ENCODE assay signal across 9 cellular contexts in genomic region chr1:204726478-204726877, GRCh38. TPM values are rescaled to one million over a fixed set of nuclear protein-coding genes. Genes with fewer than 3 reads are reported as not detected.
DNase-seq lines count a peak whose midpoint lies in the region; ATAC-seq and TF ChIP-seq lines count a peak whose summit lies in the region.
"Had no signal": no experiment of that assay in that cellular context is flagged by ENCODE, and none has a peak within 500 bp of the region (broad histone marks: within the 10 kb centered on the region; RNA-seq: fewer than 3 reads in every experiment).

No MANE protein-coding gene starts in this region.

- DNase-seq in AG10803 (ENCODE audit: low read depth), result peak; percentile 4
- peak; percentile 36 for DNase-seq in HCEC 1CT
- peak; percentile 86 for DNase-seq in kidney epithelial cell (ENCODE audit: low read depth)
- DNase-seq in NCI-H2227 (lab: John Stamatoyannopoulos, UW; ENCODE audit: unreplicated experiment), result no peak
- no peak for DNase-seq in H7
- DNase-seq in WTC11 (ENCODE audit: low spot score), result no peak
- no peak for DNase-seq in CD14-positive monocyte (ENCODE audit: low spot score)
- DNase-seq: natural killer cell had no signal

- no peaks in the 10 kb centered on the region for H3K36me3 Mint-ChIP-seq in activated T-helper 17 cell treated with anti-CD3 and anti-CD28 coated beads, Interleukin-2, amount 50 U/mL, for 72 hours (ENCODE audit: low read depth)
- H3K36me3 Mint-ChIP-seq in WTC11 (no peaks in the 10 kb centered on the region), CD14-positive monocyte (no peaks in the 10 kb centered on the region)
- H3K36me3 Mint-ChIP-seq: natural killer cell had no signal

- intact Hi-C loops in CD14-positive monocyte (cut with micrococcal nuclease), result no loop called here

- no peaks in the 10 kb centered on the region for H3K9me3 Mint-ChIP-seq in activated T-helper 17 cell treated with anti-CD3 and anti-CD28 coated beads, Interleukin-2, amount 50 U/mL, for 72 hours
- H3K9me3 Mint-ChIP-seq in WTC11, result no peaks in the 10 kb centered on the region
- H3K9me3 Mint-ChIP-seq in CD14-positive monocyte, result no peaks in the 10 kb centered on the region
- H3K9me3 Mint-ChIP-seq: natural killer cell had no signal

- H3K27me3 ChIP-seq in kidney epithelial cell (ENCODE audit: control insufficient read depth, insufficient read depth, low read length), result peaks cover 2% of the 10 kb centered on the region
- H3K27me3 ChIP-seq in H7 (ENCODE audit: control insufficient read depth, insufficient read depth, low read length), result peaks cover 2% of the 10 kb centered on the region; the same call in 1 of the 2 replicates

- peak; percentile 77 for ATAC-seq in activated T-helper 17 cell treated with anti-CD3 and anti-CD28 coated beads, Interleukin-2, amount 50 U/mL, for 72 hours (replicated peaks)
- ATAC-seq in WTC11, result no peak
- ATAC-seq: natural killer cell had no signal

- H3K36me3 ChIP-seq in kidney epithelial cell (ENCODE audit: control insufficient read depth, insufficient read depth, low read length), result no peaks in the 10 kb centered on the region
- no peaks in the 10 kb centered on the region for H3K36me3 ChIP-seq in H7 (replicated peaks; ENCODE audit: control insufficient read depth, insufficient read depth, low read length)

- no peak overlapping the region for H3K4me3 Mint-ChIP-seq in activated T-helper 17 cell treated with anti-CD3 and anti-CD28 coated beads, Interleukin-2, amount 50 U/mL, for 72 hours
- H3K4me3 Mint-ChIP-seq in WTC11 (no peak overlapping the region), CD14-positive monocyte (no peak overlapping the region)
- H3K4me3 Mint-ChIP-seq: natural killer cell had no signal

- H3K27me3 Mint-ChIP-seq in activated T-helper 17 cell treated with anti-CD3 and anti-CD28 coated beads, Interleukin-2, amount 50 U/mL, for 72 hours, result peaks cover 18% of the 10 kb centered on the region
- peaks cover 64% of the 10 kb centered on the region for H3K27me3 Mint-ChIP-seq in WTC11 (ENCODE audit: low read depth)
- H3K27me3 Mint-ChIP-seq in CD14-positive monocyte (ENCODE audit: low read depth in 3 of 3), result peaks cover 4 to 21% (median 7%) of the 10 kb centered on the region in 3 donors

- TF ChIP-seq CTCF in AG10803 (conservative IDR thresholded peaks at IDR 0.05; ENCODE audit: low read length) (no peak), kidney epithelial cell (IDR thresholded peaks at IDR 0.05; ENCODE audit: insufficient read depth, low read length, poor library complexity, severe bottlenecking) (no peak), WTC11 (IDR thresholded peaks at IDR 0.05) (no peak), CD14-positive monocyte (IDR thresholded peaks at IDR 0.05) (no peak)

- peak overlapping the region; percentile 23 for H3K27ac Mint-ChIP-seq in activated T-helper 17 cell treated with anti-CD3 and anti-CD28 coated beads, Interleukin-2, amount 50 U/mL, for 72 hours
- H3K27ac Mint-ChIP-seq in WTC11 (no peak overlapping the region), CD14-positive monocyte (no peak overlapping the region)
- H3K27ac Mint-ChIP-seq: natural killer cell had no signal

- H3K4me1 Mint-ChIP-seq in activated T-helper 17 cell treated with anti-CD3 and anti-CD28 coated beads, Interleukin-2, amount 50 U/mL, for 72 hours, result peaks cover 5% of the 10 kb centered on the region
- peaks cover 23% of the 10 kb centered on the region for H3K4me1 Mint-ChIP-seq in WTC11
- no peaks in the 10 kb centered on the region for H3K4me1 Mint-ChIP-seq in CD14-positive monocyte

- CTCF ChIA-PET in WTC11 (lab: Charles Lee), result interaction anchor here (1.2 to 3.8 kb wide), 3 partner anchors 12 to 37 kb away, joined by 3 to 15 read pairs (median 11); no protein-coding TSS in a partner anchor

- H3K4me3 ChIP-seq in AG10803 (ENCODE audit: low read length) (no peak overlapping the region), kidney epithelial cell (ENCODE audit: low read depth, low read length) (no peak overlapping the region), H7 (ENCODE audit: insufficient read depth, low read depth, low read length) (no peak overlapping the region)

- POLR2A ChIA-PET in WTC11 (lab: Charles Lee), result no interaction called here

TF ChIP-seq in WTC11, 78 proteins besides CTCF, POLR2A, EP300 and RAD21 (continues in another document):
- TF ChIP-seq ATF1 (CRISPR knock-in tag; IDR thresholded peaks at IDR 0.05), result no peak
- TF ChIP-seq CREM (CRISPR knock-in tag; IDR thresholded peaks at IDR 0.05), result no peak
- no peak for TF ChIP-seq AR (CRISPR knock-in tag; IDR thresholded peaks at IDR 0.05)
- no peak for TF ChIP-seq ERG (CRISPR knock-in tag; IDR thresholded peaks at IDR 0.05)
- TF ChIP-seq ZNF317 (CRISPR knock-in tag; IDR thresholded peaks at IDR 0.05; ENCODE audit: borderline replicate concordance, low read depth), result no peak
- no peak for TF ChIP-seq ATF3 (CRISPR knock-in tag; conservative IDR thresholded peaks at IDR 0.05)
- TF ChIP-seq, protein P1, sequence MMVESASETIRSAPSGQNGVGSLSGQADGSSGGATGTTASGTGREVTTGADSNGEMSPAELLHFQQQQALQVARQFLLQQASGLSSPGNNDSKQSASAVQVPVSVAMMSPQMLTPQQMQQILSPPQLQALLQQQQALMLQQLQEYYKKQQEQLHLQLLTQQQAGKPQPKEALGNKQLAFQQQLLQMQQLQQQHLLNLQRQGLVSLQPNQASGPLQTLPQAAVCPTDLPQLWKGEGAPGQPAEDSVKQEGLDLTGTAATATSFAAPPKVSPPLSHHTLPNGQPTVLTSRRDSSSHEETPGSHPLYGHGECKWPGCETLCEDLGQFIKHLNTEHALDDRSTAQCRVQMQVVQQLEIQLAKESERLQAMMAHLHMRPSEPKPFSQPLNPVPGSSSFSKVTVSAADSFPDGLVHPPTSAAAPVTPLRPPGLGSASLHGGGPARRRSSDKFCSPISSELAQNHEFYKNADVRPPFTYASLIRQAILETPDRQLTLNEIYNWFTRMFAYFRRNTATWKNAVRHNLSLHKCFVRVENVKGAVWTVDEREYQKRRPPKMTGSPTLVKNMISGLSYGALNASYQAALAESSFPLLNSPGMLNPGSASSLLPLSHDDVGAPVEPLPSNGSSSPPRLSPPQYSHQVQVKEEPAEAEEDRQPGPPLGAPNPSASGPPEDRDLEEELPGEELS (CRISPR knock-in tag; IDR thresholded peaks at IDR 0.05), result no peak
- TF ChIP-seq FOXP1 (CRISPR knock-in tag; IDR thresholded peaks at IDR 0.05; ENCODE audit: borderline replicate concordance), result no peak
- TF ChIP-seq ZSCAN18 (CRISPR knock-in tag; IDR thresholded peaks at IDR 0.05), result no peak
- no peak for TF ChIP-seq MYBL2 (CRISPR knock-in tag; IDR thresholded peaks at IDR 0.05)

RNA-seq across cellular contexts. Expression of gene LRRN2, which starts 40.9 kb away (rescaled TPM):
- not detected for total RNA-seq in activated T-helper 17 cell treated with anti-CD3 and anti-CD28 coated beads, Interleukin-2, amount 50 U/mL, for 72 hours
- total RNA-seq in kidney epithelial cell (7.6 and 10.8 TPM in 2 replicates), WTC11 (2021) (3.2 to 5.3 TPM (median 3.4 TPM) in 3 replicates)
- 10.9 and 20.6 TPM in 2 replicates for total RNA-seq in H7 (2014; rRNA removed; shearing (Covaris generic))
- polyA plus RNA-seq in CD14-positive monocyte, result not detected

Comparison
In these comparisons a context has a peak if more than half of its experiments do, and no peak if none do; other contexts are left out.
1. DNase-seq: peak in AG10803 (single experiment), HCEC 1CT (single experiment) and kidney epithelial cell (single experiment); none in NCI-H2227 (single experiment), H7 (single experiment), WTC11 (single experiment) and CD14-positive monocyte (single experiment).